In genomic region chr9:94065535-94065961, GRCh38 we compare ENCODE assay signal across 8 cellular contexts. TPM values are rescaled to one million over a fixed set of nuclear protein-coding genes. Genes with fewer than 3 reads are reported as not detected.
A peak's percentile ranks its signal among the peaks of the same experiment; 100 is the strongest.
DNase-seq lines count a peak whose midpoint lies in the region; ATAC-seq and TF ChIP-seq lines count a peak whose summit lies in the region.

No MANE protein-coding gene starts in this region.

- H3K36me3 ChIP-seq in upper lobe of right lung: no peaks in the 10 kb centered on the region

- peaks cover 10 to 18% of the 10 kb centered on the region in 2 donors for H3K9me3 Mint-ChIP-seq in activated naive CD4-positive, alpha-beta T cell treated with anti-CD3 and anti-CD28 coated beads, Interleukin-2, amount 50 U/mL, for 72 hours
- peaks cover 8% of the 10 kb centered on the region for H3K9me3 Mint-ChIP-seq in glutamatergic neuron (ENCODE audit: unreplicated experiment)

- H3K27me3 ChIP-seq in upper lobe of right lung: no peaks in the 10 kb centered on the region

- H3K4me1 Mint-ChIP-seq in glutamatergic neuron (ENCODE audit: low read depth, unreplicated experiment): no peaks in the 10 kb centered on the region

- DNase-seq in NCI-H1048 (lab: John Stamatoyannopoulos, UW): peak; percentile 22
- DNase-seq in activated naive CD4-positive, alpha-beta T cell treated with anti-CD3 and anti-CD28 coated beads, Interleukin-2, amount 50 U/mL, for 72 hours (ENCODE audit: low spot score in 2 of 2): peak in 1 of 2 donors; percentile 71
- peak; percentile 77 for DNase-seq in glutamatergic neuron
- DNase-seq in posterior cingulate gyrus: peak in 8 of 10 donors; percentile 32 to 91 (median 77)
- DNase-seq in upper lobe of right lung: peak; percentile 71
- DNase-seq in GOT3 (lab: John Stamatoyannopoulos, UW): no peak

- peak; percentile 89 for TF ChIP-seq CTCF in GM12872 (IDR thresholded peaks at IDR 0.05; ENCODE audit: insufficient read depth, low read depth, low read length)
- TF ChIP-seq CTCF in glutamatergic neuron (IDR thresholded peaks at IDR 0.05; ENCODE audit: partially characterized antibody, unreplicated experiment): peak; percentile 92
- peak; percentile 90 for TF ChIP-seq CTCF in upper lobe of right lung (IDR thresholded peaks at IDR 0.05)

- no peaks in the 10 kb centered on the region for H3K9me3 ChIP-seq in upper lobe of right lung

- H3K36me3 Mint-ChIP-seq in activated naive CD4-positive, alpha-beta T cell treated with anti-CD3 and anti-CD28 coated beads, Interleukin-2, amount 50 U/mL, for 72 hours: peaks cover 11 to 21% of the 10 kb centered on the region in 2 donors
- peaks cover 9% of the 10 kb centered on the region for H3K36me3 Mint-ChIP-seq in glutamatergic neuron (ENCODE audit: unreplicated experiment)

- peaks cover 2% of the 10 kb centered on the region for H3K27me3 Mint-ChIP-seq in glutamatergic neuron (ENCODE audit: unreplicated experiment)

- H3K4me1 ChIP-seq in upper lobe of right lung: peaks cover 5% of the 10 kb centered on the region

- intact Hi-C loops in posterior cingulate gyrus (cut with DNase I): loop anchor here (1.0 kb wide), 1 partner anchor 148 kb away; no protein-coding TSS in a partner anchor
- intact Hi-C loops in upper lobe of right lung (cut with DNase I): loop anchor here (5.0 kb wide), 1 partner anchor 147 kb away; no protein-coding TSS in a partner anchor

- peak overlapping the region in 1 of 2 donors; percentile 1 for H3K27ac Mint-ChIP-seq in activated naive CD4-positive, alpha-beta T cell treated with anti-CD3 and anti-CD28 coated beads, Interleukin-2, amount 50 U/mL, for 72 hours
- H3K27ac Mint-ChIP-seq in glutamatergic neuron (ENCODE audit: unreplicated experiment): no peak overlapping the region

- ATAC-seq in SK-N-SH treated with all-trans-retinoic acid at 6 μM for 48 hours (peak; percentile 95), upper lobe of right lung (peak; percentile 95)
- peak; percentile 57 to 60 for ATAC-seq in activated naive CD4-positive, alpha-beta T cell treated with anti-CD3 and anti-CD28 coated beads, Interleukin-2, amount 50 U/mL, for 72 hours

- H3K27ac ChIP-seq in upper lobe of right lung: no peak overlapping the region

- no peak overlapping the region for H3K4me3 Mint-ChIP-seq in glutamatergic neuron (ENCODE audit: unreplicated experiment)

- H3K4me3 ChIP-seq in upper lobe of right lung: no peak overlapping the region

TF ChIP-seq in SK-N-SH treated with all-trans-retinoic acid at 6 μM for 48 hours, 23 proteins besides CTCF, POLR2A, EP300 and RAD21:
- TF ChIP-seq PPARA (CRISPR knock-in tag; IDR thresholded peaks at IDR 0.05; ENCODE audit: borderline replicate concordance): no peak
- TF ChIP-seq ZFP3 (CRISPR knock-in tag; IDR thresholded peaks at IDR 0.05): no peak
- TF ChIP-seq CREB5 (CRISPR knock-in tag; IDR thresholded peaks at IDR 0.05; ENCODE audit: low read depth): no peak

RNA-seq across cellular contexts. Expression of gene PTPDC1, which starts 18.7 kb away (rescaled TPM):
- 1 to 10 TPM; 4.2 to 7.4 TPM for total RNA-seq in activated naive CD4-positive, alpha-beta T cell treated with anti-CD3 and anti-CD28 coated beads, Interleukin-2, amount 50 U/mL, for 72 hours
- total RNA-seq in glutamatergic neuron (ENCODE audit: unreplicated experiment): 9.7 TPM
- total RNA-seq in upper lobe of right lung: 10.0 TPM
